ENCODE assay signal across 29 cellular contexts in genomic region chr6:165071906-165072305, GRCh38.
"Had no signal": no experiment of that assay in that cellular context is flagged by ENCODE, and none has a peak within 500 bp of the region (broad histone marks: within the 10 kb centered on the region; RNA-seq: fewer than 3 reads in every experiment).

No MANE protein-coding gene starts in this region.

- ATAC-seq: activated naive CD4-positive, alpha-beta T cell treated with anti-CD3 and anti-CD28 coated beads, Interleukin-2, amount 50 U/mL, for 72 hours; activated naive CD8-positive, alpha-beta T cell treated with anti-CD3 and anti-CD28 coated beads, Interleukin-2, amount 50 U/mL, for 24 hours; activated T-cell treated with anti-CD3 and anti-CD28 coated beads, Interleukin-2, amount 50 U/mL, for 4 hours; activated T-cell treated with anti-CD3 and anti-CD28 coated beads, Interleukin-2, amount 50 U/mL, for 72 hours; activated T-helper 17 cell treated with anti-CD3 and anti-CD28 coated beads, Interleukin-2, amount 50 U/mL, for 72 hours; body of pancreas had no signal

- H3K9me3 ChIP-seq: adrenal gland, ascending aorta, body of pancreas had no signal

- H3K27ac ChIP-seq: adrenal gland, ascending aorta, body of pancreas, brain microvascular endothelial cell, breast epithelium, cardiac muscle cell had no signal

- H3K36me3 ChIP-seq: adrenal gland, ascending aorta, brain microvascular endothelial cell, breast epithelium, cardiac muscle cell had no signal

- H3K4me1 ChIP-seq: adrenal gland, ascending aorta, body of pancreas, breast epithelium had no signal

- DNase-seq: activated effector memory CD4-positive, alpha-beta T cell treated with anti-CD3 and anti-CD28 coated beads, Interleukin-2, amount 50 U/mL, for 16 hours; activated effector memory CD4-positive, alpha-beta T cell treated with Interleukin-2 at 50 U/mL for 16 hours; activated gamma-delta T cell; activated gamma-delta T cell treated with Interleukin-2 at 50 U/mL for 16 hours; activated naive CD4-positive, alpha-beta T cell; activated naive CD4-positive, alpha-beta T cell treated with anti-CD3 and anti-CD28 coated beads for 36 hours; activated naive CD4-positive, alpha-beta T cell treated with anti-CD3 and anti-CD28 coated beads, Interleukin-2, amount 10 ng/mL, durations not matched to agents 7 days and 5 days; activated naive CD4-positive, alpha-beta T cell treated with anti-CD3 and anti-CD28 coated beads, Interleukin-2, amount 50 U/mL, for 16 hours; activated naive CD4-positive, alpha-beta T cell treated with Interleukin-2 at 50 U/mL for 16 hours; activated naive CD8-positive, alpha-beta T cell treated with anti-CD3 and anti-CD28 coated beads for 36 hours; activated naive CD8-positive, alpha-beta T cell treated with anti-CD3 and anti-CD28 coated beads, Interleukin-2, amount 10 ng/mL, durations not matched to agents 7 days and 5 days; activated naive CD8-positive, alpha-beta T cell treated with anti-CD3 and anti-CD28 coated beads, Interleukin-2, amount 50 U/mL, for 24 hours; activated T-cell treated with anti-CD3 and anti-CD28 coated beads, Interleukin-2, amount 50 U/mL, for 4 hours; activated T-cell treated with anti-CD3 and anti-CD28 coated beads, Interleukin-2, amount 50 U/mL, for 48 hours; activated T-cell treated with anti-CD3 and anti-CD28 coated beads, Interleukin-2, amount 50 U/mL, for 72 hours; adrenal gland; amniotic stem cell; amygdala; anterior cingulate cortex; aorta; body of pancreas; brain microvascular endothelial cell; central memory CD4-positive, alpha-beta T cell; cerebellar nuclear complex had no signal

- H3K4me3 ChIP-seq: adrenal gland, ascending aorta, body of pancreas, breast epithelium, cardiac muscle cell had no signal
